Comparison of ENCODE assay signal across 17 cellular contexts in the genomic region with DNA sequence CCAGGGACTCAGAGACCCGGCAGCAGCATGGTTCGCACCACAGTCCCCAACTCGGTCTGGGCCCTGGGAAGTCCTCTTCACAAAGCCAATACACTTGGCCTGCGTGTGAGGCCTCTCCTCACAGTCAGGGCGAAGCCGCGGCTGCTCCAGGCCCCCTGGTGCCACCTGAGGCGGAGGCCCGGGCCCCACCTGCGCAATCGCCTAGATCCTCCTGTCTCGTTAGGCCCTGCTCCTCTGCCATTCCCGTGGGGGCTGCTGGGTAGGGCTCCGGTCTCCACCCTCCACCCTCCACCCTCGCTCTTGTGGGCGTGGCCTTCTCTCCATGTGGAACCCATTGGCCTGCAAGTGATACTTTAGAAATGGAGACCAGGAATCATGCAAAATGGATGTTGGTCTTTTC.
"Had no signal": no experiment of that assay in that cellular context is flagged by ENCODE, and none has a peak within 500 bp of the region (broad histone marks: within the 10 kb centered on the region; RNA-seq: fewer than 3 reads in every experiment).

No MANE protein-coding gene starts in this region.

- H3K4me3 ChIP-seq: cardiac muscle cell, gastrocnemius medialis, heart right ventricle, pancreas, thoracic aorta had no signal

- H3K27ac ChIP-seq: cardiac muscle cell, gastrocnemius medialis, heart right ventricle, pancreas, thoracic aorta had no signal

- ATAC-seq: activated T-cell treated with anti-CD3 and anti-CD28 coated beads, Interleukin-2, amount 50 U/mL, for 72 hours; gastrocnemius medialis; heart right ventricle; pancreas; stimulated activated naive CD8-positive, alpha-beta T cell treated with anti-CD3 and anti-CD28 coated beads, Interleukin-15, amount 100 ng/mL, for 72 hours had no signal

- H3K27me3 ChIP-seq: cardiac muscle cell, gastrocnemius medialis, heart right ventricle, pancreas had no signal

- H3K36me3 ChIP-seq: cardiac muscle cell, gastrocnemius medialis, heart right ventricle, pancreas, thoracic aorta had no signal

- H3K9me3 ChIP-seq: gastrocnemius medialis, heart right ventricle, pancreas, thoracic aorta had no signal

- FAIRE-seq: colon, endothelial cell of umbilical vein, pancreas had no signal

- DNase-seq: activated CD4-positive, alpha-beta memory T cell treated with anti-CD3 and anti-CD28 coated beads for 36 hours; activated CD4-positive, alpha-beta T cell treated with anti-CD3 and anti-CD28 coated beads for 1 hour; activated gamma-delta T cell treated with Interleukin-2 at 50 U/mL for 16 hours; activated naive CD8-positive, alpha-beta T cell treated with anti-CD3 and anti-CD28 coated beads, Interleukin-2, amount 10 ng/mL, durations not matched to agents 7 days and 5 days; activated T-cell treated with anti-CD3 and anti-CD28 coated beads, Interleukin-2, amount 50 U/mL, for 72 hours; aorta; effector CD4-positive, alpha-beta T cell; gastrocnemius medialis; heart right ventricle; islet precursor cell; stimulated activated CD4-positive, alpha-beta T cell treated with anti-CD3 and anti-CD28 coated beads, Interleukin-4, amount 100 ng/mL, for 4 hours; stimulated activated naive CD8-positive, alpha-beta T cell treated with anti-CD3 and anti-CD28 coated beads, Interleukin-15, amount 100 ng/mL, for 72 hours had no signal

- H3K4me1 ChIP-seq: gastrocnemius medialis, heart right ventricle, pancreas had no signal
